ENCODE assay signal across 19 cellular contexts in the genomic region with DNA sequence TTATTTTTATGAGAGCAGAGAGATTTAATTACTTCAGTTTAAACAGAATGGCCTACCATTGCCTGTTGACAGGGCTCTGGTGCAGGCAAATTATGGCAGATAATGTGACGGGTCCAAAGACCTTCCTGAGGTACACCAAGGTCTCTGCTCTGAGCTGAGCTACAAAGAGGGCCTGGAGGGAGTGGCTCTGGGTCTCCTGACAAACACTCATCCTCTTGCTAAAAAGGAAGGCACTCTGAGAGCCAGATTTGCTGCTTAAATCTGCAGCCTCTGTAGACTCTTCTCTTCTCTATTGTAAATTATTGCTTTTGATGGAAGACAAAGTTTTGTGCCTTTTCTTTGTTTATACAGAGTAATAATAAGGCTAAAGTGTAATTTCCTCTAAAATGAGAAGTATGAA.
DNase-seq lines count a peak whose midpoint lies in the region; ATAC-seq and TF ChIP-seq lines count a peak whose summit lies in the region.
"Had no signal": no experiment of that assay in that cellular context is flagged by ENCODE, and none has a peak within 500 bp of the region (broad histone marks: within the 10 kb centered on the region; RNA-seq: fewer than 3 reads in every experiment).

No MANE protein-coding gene starts in this region.

- no peaks in the 10 kb centered on the region for H3K79me1 ChIP-seq in mesenchymal stem cell (replicated peaks; ENCODE audit: low read length, poor library complexity, severe bottlenecking)

- no peak overlapping the region for H2BK5ac ChIP-seq in mesenchymal stem cell (ENCODE audit: low read depth, low read length, poor library complexity, severe bottlenecking)

- H3K4ac ChIP-seq in mesenchymal stem cell (ENCODE audit: low read depth in 1 of 2, low read length in 2 of 2) = no peak overlapping the region

- H3K27ac ChIP-seq in brain microvascular endothelial cell = peak overlapping the region; percentile 95
- H3K27ac ChIP-seq in mesenchymal stem cell (ENCODE audit: low read length, poor library complexity, severe bottlenecking) = peak overlapping the region; percentile 64
- no peak overlapping the region for H3K27ac ChIP-seq in psoas muscle
- H3K27ac ChIP-seq: PC-9, VCaP had no signal

- CTCF ChIA-PET in activated CD8-positive, alpha-beta memory T cell treated with anti-CD3 and anti-CD28 coated beads, Interleukin-2, amount 10 ng/mL, durations not matched to agents 7 days and 5 days (lab: Charles Lee) = no interaction called here

- WGBS in mesenchymal stem cell = 4% methylated on average over 1 of the region's 1 CpG
- WGBS in psoas muscle, 3 donors = 48 to 83% (median 78%) methylated on average over 1 of the region's 1 CpG

- peak overlapping the region in 1 of 2 experiments; percentile 54 for H3K18ac ChIP-seq in mesenchymal stem cell (ENCODE audit: low read depth in 1 of 2, low read length in 2 of 2)

- H3K36me3 Mint-ChIP-seq in activated CD8-positive, alpha-beta memory T cell treated with anti-CD3 and anti-CD28 coated beads, Interleukin-2, amount 10 ng/mL, durations not matched to agents 7 days and 5 days = no peaks in the 10 kb centered on the region
- H3K36me3 Mint-ChIP-seq: CD8-positive, alpha-beta T cell; naive thymus-derived CD8-positive, alpha-beta T cell had no signal

- no peak for TF ChIP-seq CTCF in brain microvascular endothelial cell (IDR thresholded peaks at IDR 0.05; ENCODE audit: low read depth, low read length, missing control alignments)
- TF ChIP-seq CTCF in psoas muscle (IDR thresholded peaks at IDR 0.05) = no peak

- H3K23ac ChIP-seq in mesenchymal stem cell (ENCODE audit: low read length in 2 of 2) = no peak overlapping the region

- H3K36me3 ChIP-seq in brain microvascular endothelial cell (replicated peaks) (no peaks in the 10 kb centered on the region), mesenchymal stem cell (ENCODE audit: control insufficient read depth in 1 of 2, insufficient read depth in 2 of 2, low read depth in 1 of 2, low read length in 2 of 2) (no peaks in the 10 kb centered on the region), psoas muscle (ENCODE audit: insufficient read depth in 1 of 2, low read depth in 1 of 2) (no peaks in the 10 kb centered on the region)
- H3K36me3 ChIP-seq: left ventricle myocardium inferior had no signal

- peaks cover 15% of the 10 kb centered on the region for H3K9me3 Mint-ChIP-seq in activated CD8-positive, alpha-beta memory T cell treated with anti-CD3 and anti-CD28 coated beads, Interleukin-2, amount 10 ng/mL, durations not matched to agents 7 days and 5 days (ENCODE audit: low read depth)
- H3K9me3 Mint-ChIP-seq: dendritic cell treated with granulocyte-macrophage colony-stimulating factor and Interleukin-4, amounts not matched to agents 40 ng/mL and 50 ng/mL, for 4 days had no signal

- no peak overlapping the region for H3K4me3 Mint-ChIP-seq in activated CD8-positive, alpha-beta memory T cell treated with anti-CD3 and anti-CD28 coated beads, Interleukin-2, amount 10 ng/mL, durations not matched to agents 7 days and 5 days
- H3K4me3 Mint-ChIP-seq: CD8-positive, alpha-beta T cell; dendritic cell treated with granulocyte-macrophage colony-stimulating factor and Interleukin-4, amounts not matched to agents 40 ng/mL and 50 ng/mL, for 4 days; naive thymus-derived CD8-positive, alpha-beta T cell had no signal

- H3K4me2 ChIP-seq in mesenchymal stem cell (ENCODE audit: low read length, poor library complexity, severe bottlenecking) = no peak overlapping the region
- H3K4me2 ChIP-seq: PC-9 had no signal

- H3K4me1 ChIP-seq in mesenchymal stem cell (ENCODE audit: control insufficient read depth, insufficient read depth, low read depth, low read length) (peaks cover 4% of the 10 kb centered on the region), psoas muscle (no peaks in the 10 kb centered on the region)

- no peak overlapping the region for H3K14ac ChIP-seq in mesenchymal stem cell (ENCODE audit: low read length in 2 of 2)

- H2BK15ac ChIP-seq in mesenchymal stem cell (ENCODE audit: low read depth, poor library complexity, severe bottlenecking) = no peak overlapping the region

- no peak overlapping the region for H4K91ac ChIP-seq in mesenchymal stem cell (ENCODE audit: low read length)

- no peak overlapping the region for H2BK120ac ChIP-seq in mesenchymal stem cell (ENCODE audit: low read depth, low read length)

- no peak for ATAC-seq in psoas muscle
- no peak for ATAC-seq in activated CD8-positive, alpha-beta memory T cell treated with anti-CD3 and anti-CD28 coated beads, Interleukin-2, amount 10 ng/mL, durations not matched to agents 7 days and 5 days
- ATAC-seq: CD8-positive, alpha-beta T cell; esophagus mucosa; naive thymus-derived CD8-positive, alpha-beta T cell had no signal

- H2BK12ac ChIP-seq in mesenchymal stem cell (ENCODE audit: low read length in 2 of 2) = no peak overlapping the region

- H3K9ac ChIP-seq in mesenchymal stem cell (ENCODE audit: low read length) = peak overlapping the region; percentile 75

- no peak overlapping the region for H2AK5ac ChIP-seq in mesenchymal stem cell (ENCODE audit: low read length, severe bottlenecking)

- H3K27me3 ChIP-seq in brain microvascular endothelial cell (replicated peaks) (no peaks in the 10 kb centered on the region), mesenchymal stem cell (ENCODE audit: control insufficient read depth in 1 of 2, insufficient read depth in 1 of 2, low read length in 2 of 2) (no peaks in the 10 kb centered on the region), psoas muscle (ENCODE audit: insufficient read depth in 3 of 3, low read length in 2 of 3) (no peaks in the 10 kb centered on the region)

- H3K4me3 ChIP-seq in brain microvascular endothelial cell (ENCODE audit: low read depth, low read length) (no peak overlapping the region), mesenchymal stem cell (ENCODE audit: insufficient read depth in 1 of 2, low read depth in 1 of 2, low read length in 2 of 2) (no peak overlapping the region), psoas muscle (no peak overlapping the region)
- H3K4me3 ChIP-seq: left ventricle myocardium inferior, PC-9 had no signal

- no peak overlapping the region for H2AFZ ChIP-seq in mesenchymal stem cell (ENCODE audit: low read depth, low read length)
- H2AFZ ChIP-seq: PC-9 had no signal

- H3K4me1 Mint-ChIP-seq in activated CD8-positive, alpha-beta memory T cell treated with anti-CD3 and anti-CD28 coated beads, Interleukin-2, amount 10 ng/mL, durations not matched to agents 7 days and 5 days = no peaks in the 10 kb centered on the region
- H3K4me1 Mint-ChIP-seq: naive thymus-derived CD8-positive, alpha-beta T cell had no signal

- in situ Hi-C loops in brain microvascular endothelial cell (cut with HindIII; ENCODE audit: low pct_ligation_motif_present, low sequenced_read_pairs) = no loop called here

- peak; percentile 35 for DNase-seq in HCEC 1CT
- DNase-seq in brain microvascular endothelial cell = no peak
- DNase-seq in mesenchymal stem cell = peak; percentile 51
- no peak for DNase-seq in activated CD4-positive, alpha-beta T cell treated with anti-CD3 and anti-CD28 coated beads for 48 hours
- no peak for DNase-seq in psoas muscle
- no peak for DNase-seq in EL
- DNase-seq in activated CD8-positive, alpha-beta memory T cell treated with anti-CD3 and anti-CD28 coated beads, Interleukin-2, amount 10 ng/mL, durations not matched to agents 7 days and 5 days = no peak
- DNase-seq: activated gamma-delta T cell; anterior cingulate cortex; CD8-positive, alpha-beta T cell; hippocampal formation; left ventricle myocardium inferior; naive thymus-derived CD8-positive, alpha-beta T cell; NCI-H2029 treated with DMSO at 0.1 percent for 48 hours; NCI-H69; PC-9 had no signal

- intact Hi-C loops in psoas muscle (cut with DNase I) = loop anchor here in 1 of 2 donors (10.0 kb wide), 1 partner anchor 527 kb away; the partner anchor contains the start of gene FZD8

- H3K27ac Mint-ChIP-seq in activated CD8-positive, alpha-beta memory T cell treated with anti-CD3 and anti-CD28 coated beads, Interleukin-2, amount 10 ng/mL, durations not matched to agents 7 days and 5 days = no peak overlapping the region
- H3K27ac Mint-ChIP-seq: CD8-positive, alpha-beta T cell; dendritic cell treated with granulocyte-macrophage colony-stimulating factor and Interleukin-4, amounts not matched to agents 40 ng/mL and 50 ng/mL, for 4 days; naive thymus-derived CD8-positive, alpha-beta T cell had no signal

- H3K9me3 ChIP-seq in mesenchymal stem cell (ENCODE audit: control insufficient read depth, low read length) (no peaks in the 10 kb centered on the region), psoas muscle (no peaks in the 10 kb centered on the region)
- H3K9me3 ChIP-seq: left ventricle myocardium inferior had no signal

- no peak overlapping the region for H4K8ac ChIP-seq in mesenchymal stem cell (ENCODE audit: low read length)

- H3K27me3 Mint-ChIP-seq in activated CD8-positive, alpha-beta memory T cell treated with anti-CD3 and anti-CD28 coated beads, Interleukin-2, amount 10 ng/mL, durations not matched to agents 7 days and 5 days = no peaks in the 10 kb centered on the region
- H3K27me3 Mint-ChIP-seq: dendritic cell treated with granulocyte-macrophage colony-stimulating factor and Interleukin-4, amounts not matched to agents 40 ng/mL and 50 ng/mL, for 4 days; naive thymus-derived CD8-positive, alpha-beta T cell had no signal

Comparison
In these comparisons a context has a peak if more than half of its experiments do, and no peak if none do; other contexts are left out.
1. DNase-seq: peak in HCEC 1CT (single experiment) and mesenchymal stem cell (single experiment); none in brain microvascular endothelial cell (single experiment), activated CD4-positive, alpha-beta T cell treated with anti-CD3 and anti-CD28 coated beads for 48 hours (single experiment), psoas muscle (0 of 2), EL (single experiment) and activated CD8-positive, alpha-beta memory T cell treated with anti-CD3 and anti-CD28 coated beads, Interleukin-2, amount 10 ng/mL, durations not matched to agents 7 days and 5 days (single experiment).